In genomic region chr4:11072999-11073398, GRCh38 we compare ENCODE assay signal across 22 cellular contexts.
A peak's percentile ranks its signal among the peaks of the same experiment; 100 is the strongest.
DNase-seq lines count a peak whose midpoint lies in the region; ATAC-seq, FAIRE-seq and TF ChIP-seq lines count a peak whose summit lies in the region.
"Had no signal": no experiment of that assay in that cellular context is flagged by ENCODE, and none has a peak within 500 bp of the region (broad histone marks: within the 10 kb centered on the region; RNA-seq: fewer than 3 reads in every experiment).

No MANE protein-coding gene starts in this region.

- H2AFZ ChIP-seq in HepG2 (ENCODE audit: low read length): no peak overlapping the region
- H2AFZ ChIP-seq: PC-9 had no signal

- no peaks in the 10 kb centered on the region for H3K36me3 Mint-ChIP-seq in effector memory CD8-positive, alpha-beta T cell (ENCODE audit: insufficient read depth)
- H3K36me3 Mint-ChIP-seq in osteocyte (ENCODE audit: unreplicated experiment): no peaks in the 10 kb centered on the region

- no peak for TF ChIP-seq CTCF in HepG2 (CRISPR knock-in tag; IDR thresholded peaks at IDR 0.05)
- TF ChIP-seq CTCF in right lobe of liver (IDR thresholded peaks at IDR 0.05): no peak
- TF ChIP-seq CTCF in osteocyte (IDR thresholded peaks at IDR 0.05): no peak

- peak overlapping the region in 1 of 2 donors; percentile 41 for H3K4me3 Mint-ChIP-seq in effector memory CD8-positive, alpha-beta T cell
- H3K4me3 Mint-ChIP-seq in osteocyte (ENCODE audit: unreplicated experiment): no peak overlapping the region
- H3K4me3 Mint-ChIP-seq: B cell, H9, HFFc6 had no signal

- H3K9ac ChIP-seq in HepG2 (ENCODE audit: insufficient read depth, low read depth, low read length): no peak overlapping the region
- H3K9ac ChIP-seq: SK-N-SH had no signal

- CTCF ChIA-PET in HepG2 (lab: Yijun Ruan, JAX; ENCODE audit: low intra/inter-chr PET ratio, low total read pairs): no interaction called here

- H3K9me3 ChIP-seq in HepG2 (ENCODE audit: low read length) (no peaks in the 10 kb centered on the region), right lobe of liver (no peaks in the 10 kb centered on the region), right cardiac atrium (ENCODE audit: control insufficient read depth, low read length) (no peaks in the 10 kb centered on the region)
- H3K9me3 ChIP-seq: MG63, SK-N-SH had no signal

- no peaks in the 10 kb centered on the region for H3K27me3 ChIP-seq in HepG2 (ENCODE audit: control insufficient read depth in 1 of 2, insufficient read depth in 2 of 2, low read length in 2 of 2)
- H3K27me3 ChIP-seq in right lobe of liver: no peaks in the 10 kb centered on the region
- no peaks in the 10 kb centered on the region for H3K27me3 ChIP-seq in right cardiac atrium (ENCODE audit: control insufficient read depth, insufficient read depth)
- H3K27me3 ChIP-seq: MG63 had no signal

- no peaks in the 10 kb centered on the region for H4K20me1 ChIP-seq in HepG2 (ENCODE audit: insufficient read depth, low read length)

- DNase-seq in HepG2 (ENCODE audit: low spot score) (no peak), right lobe of liver (no peak), right cardiac atrium (peak in 1 of 3 donors; percentile 58), osteocyte (ENCODE audit: extremely low spot score, unreplicated experiment) (no peak), amygdala (lab: John Stamatoyannopoulos, UW) (no peak)
- DNase-seq in effector memory CD8-positive, alpha-beta T cell: peak in 2 of 3 experiments; percentile 8 to 9
- DNase-seq: GDM1, H9, HFFc6, NCI-H1048, NCI-H1417 treated with DMSO at 0.1 percent for 48 hours, NCI-H187, NCI-H526 treated with DMSO at 0.1 percent for 48 hours, PC-9, RPMI8226, SIG-M5, SK-N-SH had no signal

- peaks cover 0 to 17% of the 10 kb centered on the region in 2 donors for H3K4me1 Mint-ChIP-seq in effector memory CD8-positive, alpha-beta T cell (ENCODE audit: low read depth in 2 of 2)
- H3K4me1 Mint-ChIP-seq in osteocyte (ENCODE audit: unreplicated experiment): no peaks in the 10 kb centered on the region

- no peak for TF ChIP-seq RAD21 in HepG2 (CRISPR knock-in tag; IDR thresholded peaks at IDR 0.05)

- TF ChIP-seq EP300 in HepG2 (IDR thresholded peaks at IDR 0.05; ENCODE audit: low read depth in 2 of 2, low read length in 2 of 2): no peak
- no peak for TF ChIP-seq EP300 in HepG2 (CRISPR knock-in tag; IDR thresholded peaks at IDR 0.05; ENCODE audit: borderline replicate concordance)

- POLR2A ChIA-PET in HepG2 (lab: Yijun Ruan, JAX): no interaction called here

- ATAC-seq in HepG2 (no peak), right lobe of liver (no peak), right cardiac atrium (peak; percentile 30 to 47), GM18502 (IDR thresholded peaks at IDR 0.05; ENCODE audit: poor library complexity, unreplicated experiment) (no peak)
- ATAC-seq in effector memory CD8-positive, alpha-beta T cell (replicated peaks): peak; percentile 91

- no TSS peak for BruUV-seq in HepG2 (replicated peaks; lab: Mats Ljungman, UMichigan)

- H3K4me3 ChIP-seq in HepG2 (replicated peaks in 1 of 3; ENCODE audit: insufficient read depth in 1 of 3, low read depth in 2 of 3, low read length in 3 of 3) (no peak overlapping the region), right lobe of liver (no peak overlapping the region), right cardiac atrium (ENCODE audit: low read length) (no peak overlapping the region)
- H3K4me3 ChIP-seq: MG63, PC-9 had no signal

- WGBS in HepG2 (ENCODE audit: low lambda C conversion rate): 15% methylated on average over 8 of the region's 8 CpGs
- WGBS in right lobe of liver (ENCODE audit: insufficient coverage, low coverage, low lambda C conversion rate, missing lambda C conversion rate): 53% methylated on average over 8 of the region's 8 CpGs
- 51% methylated on average over 8 of the region's 8 CpGs for WGBS in right cardiac atrium

- no peak for FAIRE-seq in HepG2 (lab: Jason Lieb, UNC)
- FAIRE-seq: A204.1, D721Med had no signal

- no peaks in the 10 kb centered on the region for H3K27me3 Mint-ChIP-seq in effector memory CD8-positive, alpha-beta T cell
- peaks cover 2% of the 10 kb centered on the region for H3K27me3 Mint-ChIP-seq in osteocyte (ENCODE audit: unreplicated experiment)
- H3K27me3 Mint-ChIP-seq: B cell had no signal

- intact Hi-C loops in HepG2 (cut with micrococcal nuclease; ENCODE audit: unreplicated experiment) (no loop called here), right lobe of liver (cut with DNase I) (no loop called here), right cardiac atrium (cut with DNase I) (no loop called here)

- TF ChIP-seq POLR2A in HepG2 (IDR thresholded peaks at IDR 0.05; ENCODE audit: insufficient read depth in 1 of 2, low read depth in 2 of 2, low read length in 2 of 2): no peak
- no peak for TF ChIP-seq POLR2A in right lobe of liver (IDR thresholded peaks at IDR 0.05)

- in situ Hi-C loops in HepG2 (cut with HindIII; ENCODE audit: extremely low pct_ligation_motif_present, low pct_unique_long_range_greater_than_20kb): no loop called here

- H3K27ac ChIP-seq in HepG2 (ENCODE audit: extremely low read length, insufficient read depth, low read length) (no peak overlapping the region), right lobe of liver (no peak overlapping the region), right cardiac atrium (ENCODE audit: low read length) (no peak overlapping the region)
- H3K27ac ChIP-seq: PC-9 had no signal

- no peaks in the 10 kb centered on the region for H3K36me3 ChIP-seq in HepG2 (replicated peaks in 1 of 2; ENCODE audit: control insufficient read depth in 1 of 2, insufficient read depth in 2 of 2, low read length in 2 of 2)
- H3K36me3 ChIP-seq in right lobe of liver: no peaks in the 10 kb centered on the region
- H3K36me3 ChIP-seq: MG63 had no signal

- peak overlapping the region in 1 of 2 donors; percentile 17 for H3K27ac Mint-ChIP-seq in effector memory CD8-positive, alpha-beta T cell
- no peak overlapping the region for H3K27ac Mint-ChIP-seq in osteocyte (ENCODE audit: unreplicated experiment)
- H3K27ac Mint-ChIP-seq: B cell, HFFc6 had no signal

- H3K4me2 ChIP-seq in HepG2 (ENCODE audit: low read depth, low read length): no peak overlapping the region
- H3K4me2 ChIP-seq: PC-9, SK-N-SH had no signal

- H3K9me3 Mint-ChIP-seq in effector memory CD8-positive, alpha-beta T cell: no peaks in the 10 kb centered on the region
- no peaks in the 10 kb centered on the region for H3K9me3 Mint-ChIP-seq in osteocyte (ENCODE audit: unreplicated experiment)
- H3K9me3 Mint-ChIP-seq: H9 had no signal

- H3K4me1 ChIP-seq in HepG2 (ENCODE audit: insufficient read depth, low read length): no peaks in the 10 kb centered on the region
- H3K4me1 ChIP-seq in right lobe of liver: no peaks in the 10 kb centered on the region
- peaks cover 2% of the 10 kb centered on the region for H3K4me1 ChIP-seq in right cardiac atrium (ENCODE audit: control insufficient read depth, insufficient read depth, low read length)

- no peaks in the 10 kb centered on the region for H3K79me2 ChIP-seq in HepG2 (ENCODE audit: insufficient read depth, low read length)

TF ChIP-seq in HepG2, 621 proteins besides CTCF, POLR2A, EP300 and RAD21:
- TF ChIP-seq MAFF (IDR thresholded peaks at IDR 0.05; ENCODE audit: low read depth, low read length): peak; percentile 87
- TF ChIP-seq STAG1 (CRISPR knock-in tag; IDR thresholded peaks at IDR 0.05): no peak
- TF ChIP-seq, protein P1, sequence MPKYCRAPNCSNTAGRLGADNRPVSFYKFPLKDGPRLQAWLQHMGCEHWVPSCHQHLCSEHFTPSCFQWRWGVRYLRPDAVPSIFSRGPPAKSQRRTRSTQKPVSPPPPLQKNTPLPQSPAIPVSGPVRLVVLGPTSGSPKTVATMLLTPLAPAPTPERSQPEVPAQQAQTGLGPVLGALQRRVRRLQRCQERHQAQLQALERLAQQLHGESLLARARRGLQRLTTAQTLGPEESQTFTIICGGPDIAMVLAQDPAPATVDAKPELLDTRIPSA (CRISPR knock-in tag; IDR thresholded peaks at IDR 0.05; ENCODE audit: borderline replicate concordance): no peak
- peak; percentile 67 to 89 for TF ChIP-seq MAFK (conservative IDR thresholded peaks at IDR 0.05 in 1 of 2, IDR thresholded peaks at IDR 0.05 in 1 of 2; ENCODE audit: low read length in 2 of 2)
TF ChIP-seq in HepG2: peak in this region for 2.

Comparison
In these comparisons a context has a peak if more than half of its experiments do, and no peak if none do; other contexts are left out.
1. ATAC-seq: peak in effector memory CD8-positive, alpha-beta T cell (single experiment) and right cardiac atrium (2 of 2); none in HepG2 (single experiment), right lobe of liver (0 of 4) and GM18502 (single experiment).
2. DNase-seq: peak in effector memory CD8-positive, alpha-beta T cell (2 of 3); none in HepG2 (single experiment), right lobe of liver (0 of 3), osteocyte (single experiment) and amygdala (0 of 56).